In genomic region chr21:41659791-41660560, GRCh38 we compare ENCODE assay signal across 12 cellular contexts.
A peak's percentile ranks its signal among the peaks of the same experiment; 100 is the strongest.
DNase-seq lines count a peak whose midpoint lies in the region; ATAC-seq and TF ChIP-seq lines count a peak whose summit lies in the region.
"Had no signal": no experiment of that assay in that cellular context is flagged by ENCODE, and none has a peak within 500 bp of the region (broad histone marks: within the 10 kb centered on the region; RNA-seq: fewer than 3 reads in every experiment).

No MANE protein-coding gene starts in this region.

- no peaks in the 10 kb centered on the region for H3F3A ChIP-seq in GM23248 (ENCODE audit: insufficient read depth)

- H3K9me2 ChIP-seq in GM23248 (ENCODE audit: insufficient read depth), result no peaks in the 10 kb centered on the region

- no peak overlapping the region for H3K9ac ChIP-seq in GM23248

- peak; percentile 67 for TF ChIP-seq CTCF in thoracic aorta (IDR thresholded peaks at IDR 0.05)
- no peak for TF ChIP-seq CTCF in GM10266 (IDR thresholded peaks at IDR 0.05; ENCODE audit: control insufficient read depth, insufficient read depth, low read depth, missing control alignments)

- DNase-seq in GM23248, result peak; percentile 53
- DNase-seq in SK-MEL-5 (ENCODE audit: low read depth, low spot score), result peak; percentile 58
- peak; percentile 29 for DNase-seq in glomerular visceral epithelial cell (ENCODE audit: extremely low spot score)
- DNase-seq in thoracic aorta (ENCODE audit: low spot score), result peak; percentile 80
- DNase-seq in activated gamma-delta T cell (lab: John Stamatoyannopoulos, UW), result no peak
- no peak for DNase-seq in GM10266 (ENCODE audit: extremely low spot score)
- DNase-seq in SIG-M5 (lab: John Stamatoyannopoulos, UW), result no peak
- DNase-seq: DMS153; naive thymus-derived CD8-positive, alpha-beta T cell; NCI-H1092; NCI-H510A treated with DMSO at 0.1 percent for 48 hours; Right ventricle myocardium superior had no signal

- H3K9me3 ChIP-seq in GM23248 (ENCODE audit: low read depth) (no peaks in the 10 kb centered on the region), thoracic aorta (no peaks in the 10 kb centered on the region)

- no peak overlapping the region for H3K27ac ChIP-seq in GM23248
- peak overlapping the region; percentile 77 to 90 for H3K27ac ChIP-seq in thoracic aorta

- no peaks in the 10 kb centered on the region for H3K36me3 ChIP-seq in GM23248 (ENCODE audit: low read depth)
- no peaks in the 10 kb centered on the region for H3K36me3 ChIP-seq in thoracic aorta

- ATAC-seq in thoracic aorta (ENCODE audit: insufficient number of reproducible peaks, low FRiP score, low read depth), result peak; percentile 75
- ATAC-seq: naive thymus-derived CD8-positive, alpha-beta T cell had no signal

- no peaks in the 10 kb centered on the region for H3K79me2 ChIP-seq in GM23248 (ENCODE audit: insufficient read depth)

- H2AFZ ChIP-seq in GM23248, result no peak overlapping the region

- no peak overlapping the region for H3K4me3 ChIP-seq in GM23248
- no peak overlapping the region for H3K4me3 ChIP-seq in thoracic aorta

- no peaks in the 10 kb centered on the region for H3K27me3 ChIP-seq in GM23248 (replicated peaks; ENCODE audit: insufficient read depth)
- no peaks in the 10 kb centered on the region for H3K27me3 ChIP-seq in thoracic aorta (replicated peaks; ENCODE audit: insufficient read depth)

- H3K4me1 ChIP-seq in GM23248 (ENCODE audit: insufficient read depth), result peaks cover 11% of the 10 kb centered on the region
- H3K4me1 ChIP-seq in thoracic aorta (ENCODE audit: control insufficient read depth in 1 of 2, low read depth in 2 of 2), result peaks cover 15 to 27% of the 10 kb centered on the region in 2 donors

- in situ Hi-C loops in GM23248 (cut with MboI) (no loop called here), SK-MEL-5 (cut with HindIII; ENCODE audit: low pct_unique_long_range_greater_than_20kb, low sequenced_read_pairs) (no loop called here)

- no peaks in the 10 kb centered on the region for H4K20me1 ChIP-seq in GM23248 (ENCODE audit: insufficient read depth)

- H3K4me2 ChIP-seq in GM23248 (ENCODE audit: unreplicated experiment), result no peak overlapping the region

- WGBS in GM23248 (ENCODE audit: low coverage in 1 of 2, low lambda C conversion rate in 2 of 2, missing lambda C conversion rate in 2 of 2), 2 experiments, result 78 to 80% methylated on average over 16 of the region's 16 CpGs

Comparison
In these comparisons a context has a peak if more than half of its experiments do, and no peak if none do; other contexts are left out.
1. DNase-seq: peak in GM23248 (single experiment), SK-MEL-5 (single experiment), glomerular visceral epithelial cell (single experiment) and thoracic aorta (single experiment); none in activated gamma-delta T cell (single experiment), GM10266 (single experiment) and SIG-M5 (single experiment).